ENCODE assay signal across 10 cellular contexts in genomic region chr10:61941202-61941651, GRCh38. TPM values are rescaled to one million over a fixed set of nuclear protein-coding genes. Genes with fewer than 3 reads are reported as not detected.
DNase-seq lines count a peak whose midpoint lies in the region; ATAC-seq and TF ChIP-seq lines count a peak whose summit lies in the region.
"Had no signal": no experiment of that assay in that cellular context is flagged by ENCODE, and none has a peak within 500 bp of the region (broad histone marks: within the 10 kb centered on the region; RNA-seq: fewer than 3 reads in every experiment).

No MANE protein-coding gene starts in this region.

- peak in 2 of 4 donors; percentile 9 to 15 for TF ChIP-seq EP300 in sigmoid colon (IDR thresholded peaks at IDR 0.05)

- H3K27ac ChIP-seq in DOHH2 (ENCODE audit: low read depth, low read length) (peak overlapping the region; percentile 89), ascending aorta (peak overlapping the region; percentile 79), sigmoid colon (peak overlapping the region; percentile 10 to 84 (median 76))

- peaks cover 72% of the 10 kb centered on the region for H3K79me2 ChIP-seq in DOHH2 (ENCODE audit: control insufficient read depth, low read length)

- H3F3A ChIP-seq in DOHH2 (ENCODE audit: control insufficient read depth, insufficient read depth): peaks cover 44% of the 10 kb centered on the region

- H3K36me3 ChIP-seq in DOHH2 (ENCODE audit: control insufficient read depth, low read length) (peaks cover 53% of the 10 kb centered on the region), ascending aorta (no peaks in the 10 kb centered on the region), sigmoid colon (no peaks in the 10 kb centered on the region)

- DNase-seq in MV-4-11 (lab: John Stamatoyannopoulos, UW): peak; percentile 92
- DNase-seq in ascending aorta (ENCODE audit: low spot score in 2 of 2): no peak
- no peak for DNase-seq in sigmoid colon
- DNase-seq in NCI-H128 (lab: John Stamatoyannopoulos, UW; ENCODE audit: unreplicated experiment): no peak
- DNase-seq in AG08396 (ENCODE audit: low spot score): no peak
- no peak for DNase-seq in stimulated activated naive CD4-positive, alpha-beta T cell treated with Interleukin-2 at 50 U/mL for 16 hours (lab: John Stamatoyannopoulos, UW)
- DNase-seq: Karpas-422, NCI-H69 had no signal

- TF ChIP-seq POLR2A in sigmoid colon (IDR thresholded peaks at IDR 0.05): no peak

- H3K9me3 ChIP-seq in DOHH2 (ENCODE audit: control insufficient read depth, insufficient read depth, low read length) (no peaks in the 10 kb centered on the region), ascending aorta (no peaks in the 10 kb centered on the region), sigmoid colon (no peaks in the 10 kb centered on the region)

- H3K9me2 ChIP-seq in DOHH2 (replicated peaks; ENCODE audit: control insufficient read depth, low read length): no peaks in the 10 kb centered on the region

- H3K4me3 ChIP-seq in DOHH2 (ENCODE audit: low read length) (peak overlapping the region; percentile 44), ascending aorta (no peak overlapping the region), sigmoid colon (no peak overlapping the region)

- peak overlapping the region; percentile 60 for H3K4me2 ChIP-seq in DOHH2 (ENCODE audit: low read length)

- no peaks in the 10 kb centered on the region for H3K27me3 ChIP-seq in DOHH2 (ENCODE audit: control insufficient read depth, low read length)
- H3K27me3 ChIP-seq in ascending aorta: no peaks in the 10 kb centered on the region
- no peaks in the 10 kb centered on the region for H3K27me3 ChIP-seq in sigmoid colon

- no peak for ATAC-seq in HG03442 (IDR thresholded peaks at IDR 0.05; ENCODE audit: unreplicated experiment)

- 46 to 59% methylated on average over 4 of the region's 4 CpGs for WGBS in sigmoid colon, 2 donors

- intact Hi-C loops in ascending aorta (cut with DNase I): loop anchor here (5.0 kb wide), 1 partner anchor 96 kb away; no protein-coding TSS in a partner anchor
- intact Hi-C loops in sigmoid colon (cut with DNase I): loop anchor here (5.0 kb wide), 2 partner anchors 39 to 51 kb away; partner anchors contain the start of gene ARID5B

- TF ChIP-seq CTCF in DOHH2 (IDR thresholded peaks at IDR 0.05; ENCODE audit: low read depth, low read length, poor library complexity, severe bottlenecking): no peak
- TF ChIP-seq CTCF in ascending aorta (IDR thresholded peaks at IDR 0.05): no peak
- no peak for TF ChIP-seq CTCF in sigmoid colon (IDR thresholded peaks at IDR 0.05)

- peaks cover 95% of the 10 kb centered on the region for H3K4me1 ChIP-seq in DOHH2 (ENCODE audit: control insufficient read depth, low read length)
- peaks cover 6 to 63% of the 10 kb centered on the region in 2 donors for H3K4me1 ChIP-seq in ascending aorta
- H3K4me1 ChIP-seq in sigmoid colon: peaks cover 0 to 83% (median 64%) of the 10 kb centered on the region in 4 donors

- H4K20me1 ChIP-seq in DOHH2 (ENCODE audit: control insufficient read depth, insufficient read depth, low read depth, low read length): no peaks in the 10 kb centered on the region

RNA-seq across cellular contexts. Expression of gene ARID5B, which starts 39.7 kb away (rescaled TPM):
- total RNA-seq in ascending aorta: 92.5 TPM
- 100 to 1,000 TPM in 1 of 4 donors, 10 to 100 TPM in 3; 29.6 to 109 (median 61.1) TPM for total RNA-seq in sigmoid colon
- polyA plus RNA-seq in sigmoid colon: 10 to 100 TPM in 1 of 3 donors, 1 to 10 TPM in 2; 2.3 to 13.6 (median 3.0) TPM
